1 cellular context compared by ENCODE assay signal in the genomic region with DNA sequence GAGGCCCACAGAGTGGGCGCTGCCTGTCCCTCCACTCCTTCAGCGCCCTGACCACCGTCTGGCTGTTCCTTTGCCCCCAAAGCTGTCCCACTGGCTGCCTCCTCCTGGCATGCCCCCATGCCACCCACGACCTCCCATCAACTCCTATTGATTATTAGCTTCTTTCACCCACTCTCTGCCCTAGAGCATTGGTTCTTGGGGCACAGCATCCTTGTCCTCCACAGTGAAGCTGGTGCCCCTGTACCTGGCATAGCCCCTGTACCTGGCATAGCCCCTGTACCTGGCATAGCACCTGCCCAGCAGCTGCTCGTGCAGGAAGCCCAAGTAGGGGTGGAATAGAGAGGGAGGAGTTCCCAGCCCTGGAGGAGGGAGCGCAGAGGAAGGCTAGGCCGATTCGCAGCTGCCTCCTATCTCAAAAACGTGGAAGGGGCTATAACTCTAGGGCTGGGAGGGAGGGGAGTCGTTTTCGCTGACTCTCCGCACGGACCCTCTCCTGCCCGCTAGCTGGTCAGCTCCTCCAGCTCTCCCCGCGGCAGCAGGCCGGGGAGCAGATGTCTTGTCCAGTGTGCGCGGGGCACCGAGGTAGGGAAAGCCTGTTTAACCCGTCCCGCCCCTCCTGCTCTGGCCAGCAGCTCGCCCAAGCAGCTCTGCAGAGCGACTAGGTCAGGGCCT.
TF ChIP-seq lines count a peak whose summit lies in the region.

No MANE protein-coding gene starts in this region.

TF ChIP-seq in HEK293, 187 proteins besides CTCF, POLR2A, EP300 and RAD21 (continued from another document):
- TF ChIP-seq ZFP41 (tag by site-specific recombination; IDR thresholded peaks at IDR 0.05; ENCODE audit: borderline replicate concordance) = no peak
- no peak for TF ChIP-seq ZNF311 (tag by site-specific recombination; IDR thresholded peaks at IDR 0.05; ENCODE audit: borderline replicate concordance)
- no peak for TF ChIP-seq ZNF335 (tag by site-specific recombination; conservative IDR thresholded peaks at IDR 0.05)
- TF ChIP-seq OVOL3 (tag by site-specific recombination; IDR thresholded peaks at IDR 0.05) = no peak
- TF ChIP-seq, protein P1, sequence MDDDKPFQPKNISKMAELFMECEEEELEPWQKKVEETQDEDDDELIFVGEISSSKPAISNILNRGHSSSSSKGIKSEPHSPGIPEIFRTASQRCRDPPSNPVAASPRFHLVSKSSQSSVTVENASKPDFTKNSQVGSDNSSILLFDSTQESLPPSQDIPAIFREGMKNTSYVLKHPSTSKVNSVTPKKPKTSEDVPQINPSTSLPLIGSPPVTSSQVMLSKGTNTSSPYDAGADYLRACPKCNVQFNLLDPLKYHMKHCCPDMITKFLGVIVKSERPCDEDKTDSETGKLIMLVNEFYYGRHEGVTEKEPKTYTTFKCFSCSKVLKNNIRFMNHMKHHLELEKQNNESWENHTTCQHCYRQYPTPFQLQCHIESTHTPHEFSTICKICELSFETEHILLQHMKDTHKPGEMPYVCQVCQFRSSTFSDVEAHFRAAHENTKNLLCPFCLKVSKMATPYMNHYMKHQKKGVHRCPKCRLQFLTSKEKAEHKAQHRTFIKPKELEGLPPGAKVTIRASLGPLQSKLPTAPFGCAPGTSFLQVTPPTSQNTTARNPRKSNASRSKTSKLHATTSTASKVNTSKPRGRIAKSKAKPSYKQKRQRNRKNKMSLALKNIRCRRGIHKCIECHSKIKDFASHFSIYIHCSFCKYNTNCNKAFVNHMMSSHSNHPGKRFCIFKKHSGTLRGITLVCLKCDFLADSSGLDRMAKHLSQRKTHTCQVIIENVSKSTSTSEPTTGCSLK (tag by site-specific recombination; IDR thresholded peaks at IDR 0.05) = no peak
- 0 out of 2 replicates have a peak, but pooled peaks have one; percentile 37 for TF ChIP-seq BCL11B (tag by site-specific recombination; IDR thresholded peaks at IDR 0.05; ENCODE audit: low read depth)
- TF ChIP-seq ZNF76 (tag by site-specific recombination; IDR thresholded peaks at IDR 0.05; ENCODE audit: borderline replicate concordance, low read depth) = no peak
- no peak for TF ChIP-seq ZNF548 (tag by site-specific recombination; IDR thresholded peaks at IDR 0.05)
- TF ChIP-seq, protein P2, sequence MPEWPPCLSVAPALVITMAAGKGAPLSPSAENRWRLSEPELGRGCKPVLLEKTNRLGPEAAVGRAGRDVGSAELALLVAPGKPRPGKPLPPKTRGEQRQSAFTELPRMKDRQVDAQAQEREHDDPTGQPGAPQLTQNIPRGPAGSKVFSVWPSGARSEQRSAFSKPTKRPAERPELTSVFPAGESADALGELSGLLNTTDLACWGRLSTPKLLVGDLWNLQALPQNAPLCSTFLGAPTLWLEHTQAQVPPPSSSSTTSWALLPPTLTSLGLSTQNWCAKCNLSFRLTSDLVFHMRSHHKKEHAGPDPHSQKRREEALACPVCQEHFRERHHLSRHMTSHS (tag by site-specific recombination; IDR thresholded peaks at IDR 0.05) = no peak
- no peak for TF ChIP-seq ZBTB48 (tag by site-specific recombination; IDR thresholded peaks at IDR 0.05)
- TF ChIP-seq ZNF175 (tag by site-specific recombination; IDR thresholded peaks at IDR 0.05) = no peak
- TF ChIP-seq ZNF19 (tag by site-specific recombination; IDR thresholded peaks at IDR 0.05; ENCODE audit: low read depth) = no peak
- TF ChIP-seq TRIM28 (IDR thresholded peaks at IDR 0.05; ENCODE audit: borderline replicate concordance, low read length) = no peak
- TF ChIP-seq ZNF274 (IDR thresholded peaks at IDR 0.05; ENCODE audit: low read length) = no peak
- TF ChIP-seq ZNF274 (tag by site-specific recombination; IDR thresholded peaks at IDR 0.05; ENCODE audit: borderline replicate concordance) = no peak
- TF ChIP-seq, protein P3, sequence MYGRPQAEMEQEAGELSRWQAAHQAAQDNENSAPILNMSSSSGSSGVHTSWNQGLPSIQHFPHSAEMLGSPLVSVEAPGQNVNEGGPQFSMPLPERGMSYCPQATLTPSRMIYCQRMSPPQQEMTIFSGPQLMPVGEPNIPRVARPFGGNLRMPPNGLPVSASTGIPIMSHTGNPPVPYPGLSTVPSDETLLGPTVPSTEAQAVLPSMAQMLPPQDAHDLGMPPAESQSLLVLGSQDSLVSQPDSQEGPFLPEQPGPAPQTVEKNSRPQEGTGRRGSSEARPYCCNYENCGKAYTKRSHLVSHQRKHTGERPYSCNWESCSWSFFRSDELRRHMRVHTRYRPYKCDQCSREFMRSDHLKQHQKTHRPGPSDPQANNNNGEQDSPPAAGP (tag by site-specific recombination; IDR thresholded peaks at IDR 0.05) = no peak
- TF ChIP-seq, protein P4, sequence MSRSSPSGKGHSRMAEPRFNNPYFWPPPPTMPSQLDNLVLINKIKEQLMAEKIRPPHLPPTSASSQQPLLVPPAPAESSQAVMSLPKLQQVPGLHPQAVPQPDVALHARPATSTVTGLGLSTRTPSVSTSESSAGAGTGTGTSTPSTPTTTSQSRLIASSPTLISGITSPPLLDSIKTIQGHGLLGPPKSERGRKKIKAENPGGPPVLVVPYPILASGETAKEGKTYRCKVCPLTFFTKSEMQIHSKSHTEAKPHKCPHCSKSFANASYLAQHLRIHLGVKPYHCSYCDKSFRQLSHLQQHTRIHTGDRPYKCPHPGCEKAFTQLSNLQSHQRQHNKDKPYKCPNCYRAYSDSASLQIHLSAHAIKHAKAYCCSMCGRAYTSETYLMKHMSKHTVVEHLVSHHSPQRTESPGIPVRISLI (tag by site-specific recombination; IDR thresholded peaks at IDR 0.05) = no peak
- no peak for TF ChIP-seq ZNF530 (tag by site-specific recombination; IDR thresholded peaks at IDR 0.05; ENCODE audit: low read depth)
- TF ChIP-seq, protein P5, sequence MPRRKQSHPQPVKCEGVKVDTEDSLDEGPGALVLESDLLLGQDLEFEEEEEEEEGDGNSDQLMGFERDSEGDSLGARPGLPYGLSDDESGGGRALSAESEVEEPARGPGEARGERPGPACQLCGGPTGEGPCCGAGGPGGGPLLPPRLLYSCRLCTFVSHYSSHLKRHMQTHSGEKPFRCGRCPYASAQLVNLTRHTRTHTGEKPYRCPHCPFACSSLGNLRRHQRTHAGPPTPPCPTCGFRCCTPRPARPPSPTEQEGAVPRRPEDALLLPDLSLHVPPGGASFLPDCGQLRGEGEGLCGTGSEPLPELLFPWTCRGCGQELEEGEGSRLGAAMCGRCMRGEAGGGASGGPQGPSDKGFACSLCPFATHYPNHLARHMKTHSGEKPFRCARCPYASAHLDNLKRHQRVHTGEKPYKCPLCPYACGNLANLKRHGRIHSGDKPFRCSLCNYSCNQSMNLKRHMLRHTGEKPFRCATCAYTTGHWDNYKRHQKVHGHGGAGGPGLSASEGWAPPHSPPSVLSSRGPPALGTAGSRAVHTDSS (tag by site-specific recombination; IDR thresholded peaks at IDR 0.05) = no peak
- no peak for TF ChIP-seq SCRT2 (tag by site-specific recombination; IDR thresholded peaks at IDR 0.05)
- TF ChIP-seq, protein P6, sequence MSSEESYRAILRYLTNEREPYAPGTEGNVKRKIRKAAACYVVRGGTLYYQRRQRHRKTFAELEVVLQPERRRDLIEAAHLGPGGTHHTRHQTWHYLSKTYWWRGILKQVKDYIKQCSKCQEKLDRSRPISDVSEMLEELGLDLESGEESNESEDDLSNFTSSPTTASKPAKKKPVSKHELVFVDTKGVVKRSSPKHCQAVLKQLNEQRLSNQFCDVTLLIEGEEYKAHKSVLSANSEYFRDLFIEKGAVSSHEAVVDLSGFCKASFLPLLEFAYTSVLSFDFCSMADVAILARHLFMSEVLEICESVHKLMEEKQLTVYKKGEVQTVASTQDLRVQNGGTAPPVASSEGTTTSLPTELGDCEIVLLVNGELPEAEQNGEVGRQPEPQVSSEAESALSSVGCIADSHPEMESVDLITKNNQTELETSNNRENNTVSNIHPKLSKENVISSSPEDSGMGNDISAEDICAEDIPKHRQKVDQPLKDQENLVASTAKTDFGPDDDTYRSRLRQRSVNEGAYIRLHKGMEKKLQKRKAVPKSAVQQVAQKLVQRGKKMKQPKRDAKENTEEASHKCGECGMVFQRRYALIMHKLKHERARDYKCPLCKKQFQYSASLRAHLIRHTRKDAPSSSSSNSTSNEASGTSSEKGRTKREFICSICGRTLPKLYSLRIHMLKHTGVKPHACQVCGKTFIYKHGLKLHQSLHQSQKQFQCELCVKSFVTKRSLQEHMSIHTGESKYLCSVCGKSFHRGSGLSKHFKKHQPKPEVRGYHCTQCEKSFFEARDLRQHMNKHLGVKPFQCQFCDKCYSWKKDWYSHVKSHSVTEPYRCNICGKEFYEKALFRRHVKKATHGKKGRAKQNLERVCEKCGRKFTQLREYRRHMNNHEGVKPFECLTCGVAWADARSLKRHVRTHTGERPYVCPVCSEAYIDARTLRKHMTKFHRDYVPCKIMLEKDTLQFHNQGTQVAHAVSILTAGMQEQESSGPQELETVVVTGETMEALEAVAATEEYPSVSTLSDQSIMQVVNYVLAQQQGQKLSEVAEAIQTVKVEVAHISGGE (tag by site-specific recombination; conservative IDR thresholded peaks at IDR 0.05; ENCODE audit: low read depth) = no peak
- no peak for TF ChIP-seq PRDM1 (tag by site-specific recombination; IDR thresholded peaks at IDR 0.05)
- TF ChIP-seq ZNF2 (tag by site-specific recombination; IDR thresholded peaks at IDR 0.05) = no peak
- TF ChIP-seq, protein P7, sequence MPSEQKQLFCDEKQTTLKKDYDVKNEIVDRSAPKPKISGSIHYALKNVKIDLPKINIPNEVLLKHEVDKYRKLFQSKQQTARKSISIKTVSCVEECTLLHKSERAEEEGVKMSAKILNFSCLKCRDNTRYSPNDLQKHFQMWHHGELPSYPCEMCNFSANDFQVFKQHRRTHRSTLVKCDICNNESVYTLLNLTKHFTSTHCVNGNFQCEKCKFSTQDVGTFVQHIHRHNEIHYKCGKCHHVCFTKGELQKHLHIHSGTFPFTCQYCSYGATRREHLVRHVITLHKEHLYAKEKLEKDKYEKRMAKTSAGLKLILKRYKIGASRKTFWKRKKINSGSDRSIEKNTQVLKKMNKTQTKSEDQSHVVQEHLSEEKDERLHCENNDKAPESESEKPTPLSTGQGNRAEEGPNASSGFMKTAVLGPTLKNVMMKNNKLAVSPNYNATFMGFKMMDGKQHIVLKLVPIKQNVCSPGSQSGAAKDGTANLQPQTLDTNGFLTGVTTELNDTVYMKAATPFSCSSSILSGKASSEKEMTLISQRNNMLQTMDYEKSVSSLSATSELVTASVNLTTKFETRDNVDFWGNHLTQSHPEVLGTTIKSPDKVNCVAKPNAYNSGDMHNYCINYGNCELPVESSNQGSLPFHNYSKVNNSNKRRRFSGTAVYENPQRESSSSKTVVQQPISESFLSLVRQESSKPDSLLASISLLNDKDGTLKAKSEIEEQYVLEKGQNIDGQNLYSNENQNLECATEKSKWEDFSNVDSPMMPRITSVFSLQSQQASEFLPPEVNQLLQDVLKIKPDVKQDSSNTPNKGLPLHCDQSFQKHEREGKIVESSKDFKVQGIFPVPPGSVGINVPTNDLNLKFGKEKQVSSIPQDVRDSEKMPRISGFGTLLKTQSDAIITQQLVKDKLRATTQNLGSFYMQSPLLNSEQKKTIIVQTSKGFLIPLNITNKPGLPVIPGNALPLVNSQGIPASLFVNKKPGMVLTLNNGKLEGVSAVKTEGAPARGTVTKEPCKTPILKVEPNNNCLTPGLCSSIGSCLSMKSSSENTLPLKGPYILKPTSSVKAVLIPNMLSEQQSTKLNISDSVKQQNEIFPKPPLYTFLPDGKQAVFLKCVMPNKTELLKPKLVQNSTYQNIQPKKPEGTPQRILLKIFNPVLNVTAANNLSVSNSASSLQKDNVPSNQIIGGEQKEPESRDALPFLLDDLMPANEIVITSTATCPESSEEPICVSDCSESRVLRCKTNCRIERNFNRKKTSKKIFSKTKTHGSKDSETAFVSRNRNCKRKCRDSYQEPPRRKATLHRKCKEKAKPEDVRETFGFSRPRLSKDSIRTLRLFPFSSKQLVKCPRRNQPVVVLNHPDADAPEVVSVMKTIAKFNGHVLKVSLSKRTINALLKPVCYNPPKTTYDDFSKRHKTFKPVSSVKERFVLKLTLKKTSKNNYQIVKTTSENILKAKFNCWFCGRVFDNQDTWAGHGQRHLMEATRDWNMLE (tag by site-specific recombination; conservative IDR thresholded peaks at IDR 0.05; ENCODE audit: low read depth) = no peak
- TF ChIP-seq ZFHX2 (tag by site-specific recombination; conservative IDR thresholded peaks at IDR 0.05) = peak; percentile 78
